1 cellular context compared by ENCODE assay signal in genomic region chr13:106906431-106906996, GRCh38.
TF ChIP-seq lines count a peak whose summit lies in the region.

No MANE protein-coding gene starts in this region.

TF ChIP-seq in H1, 55 proteins besides CTCF, POLR2A, EP300 and RAD21 (continued from another document):
- no peak for TF ChIP-seq SIX5 (IDR thresholded peaks at IDR 0.05; ENCODE audit: low read depth, low read length)
- no peak for TF ChIP-seq USF2 (IDR thresholded peaks at IDR 0.05; ENCODE audit: low read length)
- TF ChIP-seq GTF2F1 (IDR thresholded peaks at IDR 0.05; ENCODE audit: borderline replicate concordance, low read depth, low read length): no peak
- no peak for TF ChIP-seq SIN3A (conservative IDR thresholded peaks at IDR 0.05 in 1 of 2, IDR thresholded peaks at IDR 0.05 in 1 of 2; ENCODE audit: low read depth in 1 of 2, low read length in 2 of 2)
- TF ChIP-seq CHD7 (IDR thresholded peaks at IDR 0.05; ENCODE audit: insufficient replicate concordance, low read length): no peak
- TF ChIP-seq SAP30 (IDR thresholded peaks at IDR 0.05; ENCODE audit: insufficient read depth, insufficient replicate concordance, low read length): no peak
- no peak for TF ChIP-seq CEBPB (IDR thresholded peaks at IDR 0.05; ENCODE audit: low read depth, low read length)
- TF ChIP-seq CBX8 (IDR thresholded peaks at IDR 0.05; ENCODE audit: borderline replicate concordance, low read depth, low read length): no peak
